1 cellular context compared by ENCODE assay signal in genomic region chr3:118828351-118828750, GRCh38.
TF ChIP-seq lines count a peak whose summit lies in the region.

No MANE protein-coding gene starts in this region.

TF ChIP-seq in GM23338, 12 proteins besides CTCF, POLR2A, EP300 and RAD21:
- TF ChIP-seq CREB1 (CRISPR knock-in tag; IDR thresholded peaks at IDR 0.05; ENCODE audit: low read depth) (no peak), NANOG (IDR thresholded peaks at IDR 0.05; ENCODE audit: borderline replicate concordance) (no peak), ZNF331 (CRISPR knock-in tag; IDR thresholded peaks at IDR 0.05; ENCODE audit: low read depth) (no peak), STAT1 (IDR thresholded peaks at IDR 0.05; ENCODE audit: unreplicated experiment) (no peak), EZH2 (IDR thresholded peaks at IDR 0.05; ENCODE audit: low read depth, unreplicated experiment) (no peak), REST (IDR thresholded peaks at IDR 0.05; ENCODE audit: unreplicated experiment) (no peak), ETS1 (IDR thresholded peaks at IDR 0.05) (no peak)
